In the genomic region with DNA sequence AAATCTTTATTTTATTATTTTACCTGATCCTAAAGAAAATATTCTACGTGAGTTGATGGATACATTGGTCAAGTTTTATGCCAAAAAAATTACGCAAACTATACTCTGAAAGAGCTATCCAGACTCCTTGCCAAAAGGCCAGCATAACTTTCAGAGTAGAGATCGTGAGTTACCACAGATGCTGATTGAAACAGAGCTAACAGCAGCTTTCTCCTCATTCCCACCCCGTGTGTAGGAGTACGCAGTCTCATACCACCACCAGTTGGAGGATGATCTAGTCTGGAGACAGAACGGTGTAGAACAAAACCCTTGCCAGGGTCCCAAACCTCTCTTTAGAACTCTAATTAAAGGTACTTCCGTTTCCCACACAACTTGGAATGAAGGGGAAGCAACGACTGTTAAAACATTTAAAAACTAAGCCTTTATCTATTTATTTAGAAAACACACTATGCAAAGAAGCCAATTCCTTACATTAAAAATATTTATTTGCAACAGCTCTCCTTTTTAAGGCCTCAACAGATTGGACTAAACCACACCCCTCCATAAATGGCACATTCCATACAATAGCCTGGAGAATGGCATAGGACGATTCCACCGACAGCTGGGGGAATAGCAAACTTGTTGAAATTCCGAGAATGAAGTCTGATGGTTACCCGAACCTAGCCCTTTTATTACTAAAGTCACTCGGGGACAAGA, we compare ENCODE assay signal across 8 cellular contexts. TPM values are rescaled to one million over a fixed set of nuclear protein-coding genes. Genes with fewer than 3 reads are reported as not detected.
DNase-seq lines count a peak whose midpoint lies in the region; ATAC-seq, FAIRE-seq and TF ChIP-seq lines count a peak whose summit lies in the region.

No MANE protein-coding gene starts in this region.

- H3K4me3 ChIP-seq in right cardiac atrium (ENCODE audit: low read length): peak overlapping the region; percentile 90
- peak overlapping the region; percentile 75 to 98 (median 91) for H3K4me3 ChIP-seq in sigmoid colon

- peaks cover 1% of the 10 kb centered on the region for H3K9me3 Mint-ChIP-seq in activated naive CD8-positive, alpha-beta T cell treated with anti-CD3 and anti-CD28 coated beads for 36 hours

- H3K27me3 ChIP-seq in right cardiac atrium (ENCODE audit: control insufficient read depth, insufficient read depth) (no peaks in the 10 kb centered on the region), sigmoid colon (no peaks in the 10 kb centered on the region)

- ATAC-seq in right cardiac atrium (no peak), GM21737 (IDR thresholded peaks at IDR 0.05; ENCODE audit: unreplicated experiment) (no peak), HG03469 (IDR thresholded peaks at IDR 0.05; ENCODE audit: unreplicated experiment) (no peak)

- no peaks in the 10 kb centered on the region for H3K36me3 ChIP-seq in sigmoid colon

- peak; percentile 41; the same call in 1 of the 2 replicates for TF ChIP-seq POLR2A in GM12891 (IDR thresholded peaks at IDR 0.05; ENCODE audit: low read depth, low read length)
- no peak for TF ChIP-seq POLR2A in sigmoid colon (IDR thresholded peaks at IDR 0.05)

- peaks cover 4% of the 10 kb centered on the region for H3K27me3 Mint-ChIP-seq in activated naive CD8-positive, alpha-beta T cell treated with anti-CD3 and anti-CD28 coated beads for 36 hours

- WGBS in right cardiac atrium: 1% methylated on average over 13 of the region's 13 CpGs
- WGBS in sigmoid colon, 2 donors: 1 to 4% methylated on average over 13 of the region's 13 CpGs

- H3K27ac ChIP-seq in right cardiac atrium (ENCODE audit: low read length) (peak overlapping the region; percentile 95), sigmoid colon (peak overlapping the region; percentile 99 to 100 (median 99))

- H3K4me1 ChIP-seq in right cardiac atrium (ENCODE audit: control insufficient read depth, insufficient read depth, low read length) (no peaks in the 10 kb centered on the region), sigmoid colon (peaks cover 0 to 51% (median 40%) of the 10 kb centered on the region in 4 donors)

- intact Hi-C loops in right cardiac atrium (cut with DNase I) (no loop called here), sigmoid colon (cut with DNase I) (loop anchor here (2.0 to 5.0 kb wide), 2 partner anchors 64 to 116 kb away; partner anchors contain the start of genes ELK4 and SLC41A1)

- peaks cover 33% of the 10 kb centered on the region for H3K36me3 Mint-ChIP-seq in activated naive CD8-positive, alpha-beta T cell treated with anti-CD3 and anti-CD28 coated beads for 36 hours

- no peak for TF ChIP-seq EP300 in sigmoid colon (IDR thresholded peaks at IDR 0.05)

- peak overlapping the region; percentile 86 for H3K27ac Mint-ChIP-seq in activated naive CD8-positive, alpha-beta T cell treated with anti-CD3 and anti-CD28 coated beads for 36 hours

- FAIRE-seq in GM12891 (lab: Jason Lieb, UNC): peak; percentile 72

- no peaks in the 10 kb centered on the region for H3K9me3 ChIP-seq in right cardiac atrium (ENCODE audit: control insufficient read depth, low read length)
- no peaks in the 10 kb centered on the region for H3K9me3 ChIP-seq in sigmoid colon

- peaks cover 46% of the 10 kb centered on the region for H3K4me1 Mint-ChIP-seq in activated naive CD8-positive, alpha-beta T cell treated with anti-CD3 and anti-CD28 coated beads for 36 hours

- DNase-seq in AG20443 (ENCODE audit: low spot score): peak; percentile 45
- no peak for DNase-seq in GM12891 (ENCODE audit: insufficient read length, low spot score)
- DNase-seq in NCI-H524 treated with DMSO at 0.1 percent for 48 hours (lab: John Stamatoyannopoulos, UW): peak; percentile 5
- peak; percentile 28 for DNase-seq in activated naive CD8-positive, alpha-beta T cell treated with anti-CD3 and anti-CD28 coated beads for 36 hours
- no peak for DNase-seq in right cardiac atrium
- no peak for DNase-seq in sigmoid colon

- no peak for TF ChIP-seq CTCF in sigmoid colon (IDR thresholded peaks at IDR 0.05)

- peak overlapping the region; percentile 95 for H3K4me3 Mint-ChIP-seq in activated naive CD8-positive, alpha-beta T cell treated with anti-CD3 and anti-CD28 coated beads for 36 hours

TF ChIP-seq in GM12891, 5 proteins besides CTCF, POLR2A, EP300 and RAD21:
- TF ChIP-seq POU2F2 (IDR thresholded peaks at IDR 0.05; ENCODE audit: low read depth, low read length): 0 out of 2 replicates have a peak, but pooled peaks have one; percentile 27
- no peak for TF ChIP-seq PAX5 (IDR thresholded peaks at IDR 0.05; ENCODE audit: insufficient read depth, low read length, severe bottlenecking)
- no peak for TF ChIP-seq SPI1 (IDR thresholded peaks at IDR 0.05; ENCODE audit: low read depth, low read length)
TF ChIP-seq in GM12891: peak in this region for 1.

RNA-seq across cellular contexts. Expression of gene NUCKS1, which starts 1.4 kb away (rescaled TPM):
- 35.9 TPM for polyA plus RNA-seq in GM12891 (2012; ENCODE audit: low read depth, missing spikeins)
- 100 to 1,000 TPM; 174 TPM for total RNA-seq in activated naive CD8-positive, alpha-beta T cell treated with anti-CD3 and anti-CD28 coated beads for 36 hours
- total RNA-seq in right cardiac atrium (100 to 1,000 TPM; 224 to 277 (median 251) TPM), sigmoid colon (100 to 1,000 TPM in 2 of 4 donors, 10 to 100 TPM in 2; 88.9 to 112 (median 98.5) TPM)
- polyA plus RNA-seq in right cardiac atrium (89.9 TPM), sigmoid colon (10 to 100 TPM; 22.2 to 39.4 (median 27.0) TPM)

RNA-seq across cellular contexts. Expression of gene RAB29, which starts 26.7 kb away (rescaled TPM):
- polyA plus RNA-seq in GM12891 (2012; ENCODE audit: low read depth, missing spikeins): 5.3 TPM
- total RNA-seq in activated naive CD8-positive, alpha-beta T cell treated with anti-CD3 and anti-CD28 coated beads for 36 hours: 10 to 100 TPM; 31.0 to 31.7 TPM
- total RNA-seq in right cardiac atrium (10 to 100 TPM; 19.3 to 24.8 (median 21.4) TPM), sigmoid colon (10 to 100 TPM; 19.8 to 28.5 (median 23.2) TPM)
- polyA plus RNA-seq in right cardiac atrium (10.6 TPM), sigmoid colon (10 to 100 TPM in 1 of 3 donors, 1 to 10 TPM in 2; 6.9 to 18.1 (median 8.4) TPM)

Comparison
In these comparisons a context has a peak if more than half of its experiments do, and no peak if none do; other contexts are left out.
1. DNase-seq: peak in AG20443 (single experiment), NCI-H524 treated with DMSO at 0.1 percent for 48 hours (single experiment) and activated naive CD8-positive, alpha-beta T cell treated with anti-CD3 and anti-CD28 coated beads for 36 hours (single experiment); none in GM12891 (single experiment), right cardiac atrium (0 of 3) and sigmoid colon (single experiment).